ENCODE assay signal across 33 cellular contexts in the genomic region with DNA sequence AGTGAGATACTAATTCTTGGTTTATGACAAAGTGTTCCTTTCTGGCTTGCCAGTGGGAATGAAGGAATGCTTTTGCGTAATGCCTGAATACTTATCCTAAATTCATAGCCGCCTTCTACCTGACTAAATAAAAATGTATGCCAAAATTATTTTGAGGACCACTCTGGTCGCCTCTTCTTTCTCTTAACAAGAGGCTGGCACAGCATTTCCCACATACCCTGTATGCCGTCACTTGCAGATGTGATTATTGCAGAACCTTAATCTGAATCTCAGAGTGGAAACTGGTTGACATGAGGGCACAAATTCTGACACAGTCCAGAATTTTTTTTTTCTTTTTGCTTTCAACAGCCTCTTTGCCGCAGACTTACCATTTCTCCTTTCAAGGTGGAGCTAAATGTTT.
"Had no signal": no experiment of that assay in that cellular context is flagged by ENCODE, and none has a peak within 500 bp of the region (broad histone marks: within the 10 kb centered on the region; RNA-seq: fewer than 3 reads in every experiment).

No MANE protein-coding gene starts in this region.

- H3K9me3 ChIP-seq: adrenal gland, breast epithelium, MG63 had no signal

- H3K27ac ChIP-seq: adrenal gland, breast epithelium, SK-N-MC, VCaP had no signal

- FAIRE-seq: TTC549 had no signal

- DNase-seq: activated CD4-positive, alpha-beta T cell treated with anti-CD3 and anti-CD28 coated beads for 4 hours; activated CD8-positive, alpha-beta memory T cell treated with anti-CD3 and anti-CD28 coated beads, Interleukin-2, amount 50 U/mL, for 4 hours; activated CD8-positive, alpha-beta T cell treated with anti-CD3 and anti-CD28 coated beads for 36 hours; activated gamma-delta T cell treated with Interleukin-2 at 50 U/mL for 16 hours; activated naive CD4-positive, alpha-beta T cell treated with anti-CD3 and anti-CD28 coated beads, Interleukin-2, amount 10 ng/mL, durations not matched to agents 7 days and 5 days; activated naive CD8-positive, alpha-beta T cell treated with anti-CD3 and anti-CD28 coated beads for 36 hours; activated T-cell treated with anti-CD3 and anti-CD28 coated beads, Interleukin-2, amount 50 U/mL, for 72 hours; adrenal gland; aorta; caudate nucleus; MG63; MV-4-11; NCI-H1092 treated with DMSO at 0.1 percent for 48 hours; NCI-H1417 treated with DMSO at 0.1 percent for 48 hours; NCI-H1694; NCI-H2029; NCI-H2107; NCI-H2171 treated with DMSO at 0.1 percent for 48 hours; NCI-H345; NCI-H510A; NCI-H526 treated with DMSO at 0.1 percent for 48 hours; NCI-H82; OCI-M1; RPMI8226; T-cell; T-helper 2 cell; T1000 had no signal

- H3K36me3 ChIP-seq: adrenal gland, breast epithelium, MG63 had no signal

- H3K4me3 ChIP-seq: adrenal gland, breast epithelium, MG63, SK-N-MC had no signal

- H3K27me3 ChIP-seq: adrenal gland, breast epithelium, MG63 had no signal

- ATAC-seq: activated CD8-positive, alpha-beta T cell treated with anti-CD3 and anti-CD28 coated beads for 36 hours; activated T-cell treated with anti-CD3 and anti-CD28 coated beads, Interleukin-2, amount 50 U/mL, for 72 hours; Panc1; Right ventricle myocardium inferior; T-cell had no signal

- H3K4me1 ChIP-seq: adrenal gland, breast epithelium had no signal
